In genomic region chr12:100200450-100201181, GRCh38 we compare ENCODE assay signal across 8 cellular contexts. TPM values are rescaled to one million over a fixed set of nuclear protein-coding genes. Genes with fewer than 3 reads are reported as not detected.
DNase-seq lines count a peak whose midpoint lies in the region; ATAC-seq and TF ChIP-seq lines count a peak whose summit lies in the region.

ACTR6 (plus strand) TSS chr12:100200815; CDS start chr12:100200852, 37 bp downstream.

- no peaks in the 10 kb centered on the region for H3K27me3 Mint-ChIP-seq in CD4-positive, alpha-beta T cell
- H3K27me3 Mint-ChIP-seq in activated CD4-positive, alpha-beta memory T cell treated with anti-CD3 and anti-CD28 coated beads for 36 hours: no peaks in the 10 kb centered on the region

- H3K27ac ChIP-seq in CD4-positive, alpha-beta T cell (ENCODE audit: low read depth, low read length): peak within 1 kb of the TSS; percentile 91
- H3K27ac ChIP-seq in ectodermal cell (ENCODE audit: insufficient read depth, low read depth, low read length, poor library complexity, severe bottlenecking) (no peak within 1 kb of the TSS), lung (ENCODE audit: low read depth in 1 of 2, low read length in 1 of 2) (peak within 1 kb of the TSS; percentile 64 to 74)

- no peaks in the 10 kb centered on the region for H3K9me3 Mint-ChIP-seq in CD4-positive, alpha-beta T cell
- no peaks in the 10 kb centered on the region for H3K9me3 Mint-ChIP-seq in activated CD4-positive, alpha-beta memory T cell treated with anti-CD3 and anti-CD28 coated beads for 36 hours

- H3K36me3 ChIP-seq in ectodermal cell (ENCODE audit: control insufficient read depth, insufficient read depth, low read length): no peaks in the 10 kb centered on the region
- peaks cover 0 to 3% of the 10 kb centered on the region in 2 donors for H3K36me3 ChIP-seq in lung (ENCODE audit: control insufficient read depth in 2 of 2, insufficient read depth in 2 of 2, low read length in 2 of 2)

- peak within 1 kb of the TSS; percentile 99 for H3K27ac Mint-ChIP-seq in CD4-positive, alpha-beta T cell
- H3K27ac Mint-ChIP-seq in activated CD4-positive, alpha-beta memory T cell treated with anti-CD3 and anti-CD28 coated beads for 36 hours: peak within 1 kb of the TSS; percentile 99

- ATAC-seq in CD4-positive, alpha-beta T cell (ENCODE audit: poor library complexity): peak; percentile 84
- ATAC-seq in GM19438 (IDR thresholded peaks at IDR 0.05; ENCODE audit: low read depth, unreplicated experiment) (peak; percentile 79), HG03575 (IDR thresholded peaks at IDR 0.05; ENCODE audit: extremely low read depth, insufficient number of reproducible peaks, low FRiP score, unreplicated experiment) (peak; percentile 78), lung (ENCODE audit: insufficient read depth, low FRiP score) (peak; percentile 91)

- peak; percentile 94 to 99 (median 97) for DNase-seq in CD4-positive, alpha-beta T cell
- DNase-seq in NCI-H82 treated with DMSO at 0.1 percent for 48 hours (lab: John Stamatoyannopoulos, UW; ENCODE audit: unreplicated experiment): peak; percentile 81
- DNase-seq in activated CD4-positive, alpha-beta memory T cell treated with anti-CD3 and anti-CD28 coated beads for 36 hours: peak; percentile 98
- DNase-seq in lung (ENCODE audit: low spot score): peak; percentile 95
- peak; percentile 81 to 93 (median 92) for DNase-seq in stimulated activated CD4-positive, alpha-beta T cell treated with anti-CD3 and anti-CD28 coated beads, TNF-alpha, amount 100 ng/mL, for 4 hours (ENCODE audit: low read depth in 3 of 3)

- WGBS in ectodermal cell, 2 experiments: 0% methylated on average over 37 to 38 of the region's 38 CpGs
- 0% methylated on average over 38 of the region's 38 CpGs for WGBS in lung, 2 donors

- intact Hi-C loops in CD4-positive, alpha-beta T cell (cut with DNase I, micrococcal nuclease): loop anchor here (1.0 to 2.0 kb wide), 5 partner anchors 36 to 67 kb away; partner anchors contain the start of genes DEPDC4 (in 2 of the 2), SCYL2 (in 2 of the 2) and BLTP3B (in 1 of the 2)
- intact Hi-C loops in activated CD4-positive, alpha-beta memory T cell treated with anti-CD3 and anti-CD28 coated beads for 36 hours (cut with micrococcal nuclease): loop anchor here (1.0 to 5.0 kb wide), 5 partner anchors 36 to 1683 kb away; partner anchors contain the start of genes DEPDC4, SCYL2 and TMPO

- H3K4me1 Mint-ChIP-seq in CD4-positive, alpha-beta T cell (ENCODE audit: low read depth): peaks cover 40% of the 10 kb centered on the region
- peaks cover 27% of the 10 kb centered on the region for H3K4me1 Mint-ChIP-seq in activated CD4-positive, alpha-beta memory T cell treated with anti-CD3 and anti-CD28 coated beads for 36 hours (ENCODE audit: low read depth)

- CTCF ChIA-PET in CD4-positive, alpha-beta T cell (lab: Charles Lee): interaction anchor here (0.6 to 1.8 kb wide), 5 partner anchors 28 to 67 kb away, joined by 3 to 10 read pairs (median 6); partner anchors contain the start of genes DEPDC4 and SCYL2
- CTCF ChIA-PET in activated CD4-positive, alpha-beta memory T cell treated with anti-CD3 and anti-CD28 coated beads for 36 hours (lab: Charles Lee): interaction anchor here (0.5 to 1.8 kb wide), 5 partner anchors 35 to 66 kb away, joined by 4 to 8 read pairs (median 5); partner anchors contain the start of genes DEPDC4 and SCYL2

- POLR2A ChIA-PET in CD4-positive, alpha-beta T cell (lab: Charles Lee): interaction anchor here (0.6 to 3.2 kb wide), 13 partner anchors 11 to 1207 kb away, joined by 3 to 72 read pairs (median 4); partner anchors contain the start of genes ARL1, DEPDC4 and SCYL2
- POLR2A ChIA-PET in activated CD4-positive, alpha-beta memory T cell treated with anti-CD3 and anti-CD28 coated beads for 36 hours (lab: Charles Lee): interaction anchor here (0.6 to 1.5 kb wide), 5 partner anchors 14 to 100 kb away, joined by 3 to 17 read pairs (median 3); partner anchors contain the start of genes DEPDC4 and SCYL2

- H3K27me3 ChIP-seq in CD4-positive, alpha-beta T cell (ENCODE audit: control insufficient read depth, insufficient read depth, low read length): no peaks in the 10 kb centered on the region
- no peaks in the 10 kb centered on the region for H3K27me3 ChIP-seq in ectodermal cell (ENCODE audit: control insufficient read depth, insufficient read depth, low read length, poor library complexity, severe bottlenecking)
- H3K27me3 ChIP-seq in lung (ENCODE audit: control insufficient read depth, insufficient read depth): no peaks in the 10 kb centered on the region

- H3K4me3 ChIP-seq in ectodermal cell (ENCODE audit: insufficient read depth, low read depth, low read length) (peak within 1 kb of the TSS; percentile 83), lung (peak within 1 kb of the TSS; percentile 82)

- TF ChIP-seq CTCF in CD4-positive, alpha-beta T cell (IDR thresholded peaks at IDR 0.05): no peak
- TF ChIP-seq CTCF in lung (IDR thresholded peaks at IDR 0.05; ENCODE audit: control extremely low read depth, extremely low read depth): no peak

- peaks cover 45% of the 10 kb centered on the region for H3K36me3 Mint-ChIP-seq in CD4-positive, alpha-beta T cell (ENCODE audit: low read depth)
- H3K36me3 Mint-ChIP-seq in activated CD4-positive, alpha-beta memory T cell treated with anti-CD3 and anti-CD28 coated beads for 36 hours: peaks cover 7% of the 10 kb centered on the region

- H3K4me1 ChIP-seq in ectodermal cell (ENCODE audit: control insufficient read depth, insufficient read depth, low read length) (peaks cover 4% of the 10 kb centered on the region), lung (ENCODE audit: control insufficient read depth in 2 of 2, insufficient read depth in 2 of 2, low read length in 2 of 2) (peaks cover 0 to 11% of the 10 kb centered on the region in 2 donors)

- H3K4me3 Mint-ChIP-seq in CD4-positive, alpha-beta T cell: peak within 1 kb of the TSS; percentile 98
- peak within 1 kb of the TSS; percentile 96 for H3K4me3 Mint-ChIP-seq in activated CD4-positive, alpha-beta memory T cell treated with anti-CD3 and anti-CD28 coated beads for 36 hours

- no peaks in the 10 kb centered on the region for H3K9me3 ChIP-seq in CD4-positive, alpha-beta T cell (ENCODE audit: control insufficient read depth, low read length)
- H3K9me3 ChIP-seq in ectodermal cell (ENCODE audit: control insufficient read depth, low read length) (no peaks in the 10 kb centered on the region), lung (ENCODE audit: control insufficient read depth in 2 of 2, insufficient read depth in 1 of 2, low read length in 1 of 2) (peaks cover 0 to 2% of the 10 kb centered on the region in 2 donors)

RNA-seq across cellular contexts. Expression of gene ACTR6, which starts in this region (rescaled TPM):
- 10 to 100 TPM; 21.3 to 21.8 TPM for total RNA-seq in CD4-positive, alpha-beta T cell
- total RNA-seq in activated CD4-positive, alpha-beta memory T cell treated with anti-CD3 and anti-CD28 coated beads for 36 hours: 10 to 100 TPM; 58.3 to 60.3 TPM
- polyA plus RNA-seq in ectodermal cell (2013, experiment 1 of 4): 34.6 TPM
- 33.0 TPM for polyA plus RNA-seq in ectodermal cell (2013, experiment 2 of 4)
- polyA plus RNA-seq in ectodermal cell (2013, experiment 3 of 4): 36.5 TPM
- 32.2 TPM for polyA plus RNA-seq in ectodermal cell (2013, experiment 4 of 4)
- total RNA-seq in lung: 10 to 100 TPM; 18.7 to 25.2 TPM
- polyA plus RNA-seq in lung: 10 to 100 TPM; 12.0 to 16.3 TPM
